ENCODE assay signal across 8 cellular contexts in genomic region chr6:10837009-10837691, GRCh38. TPM values are rescaled to one million over a fixed set of nuclear protein-coding genes. Genes with fewer than 3 reads are reported as not detected.
A peak's percentile ranks its signal among the peaks of the same experiment; 100 is the strongest.
DNase-seq lines count a peak whose midpoint lies in the region; ATAC-seq and TF ChIP-seq lines count a peak whose summit lies in the region.

No MANE protein-coding gene starts in this region.

- DNase-seq in activated CD8-positive, alpha-beta memory T cell treated with anti-CD3 and anti-CD28 coated beads, Interleukin-2, amount 10 ng/mL, durations not matched to agents 7 days and 5 days = no peak
- no peak for DNase-seq in activated CD8-positive, alpha-beta memory T cell treated with anti-CD3 and anti-CD28 coated beads, Interleukin-2, amount 50 U/mL, for 4 hours
- DNase-seq in PC-9 = peak in 1 of 2 experiments; percentile 41
- peak; percentile 70 for DNase-seq in ecto neural progenitor cell (ENCODE audit: low spot score)
- DNase-seq in medulla oblongata (ENCODE audit: extremely low spot score) = peak; percentile 24
- no peak for DNase-seq in NCI-H146 treated with DMSO at 0.1 percent for 48 hours (lab: John Stamatoyannopoulos, UW; ENCODE audit: unreplicated experiment)

- peak overlapping the region; percentile 98 for H2AFZ ChIP-seq in PC-9

- WGBS in urinary bladder = 5% methylated on average over 22 of the region's 22 CpGs

- H3K4me1 ChIP-seq in PC-9 (replicated peaks; ENCODE audit: insufficient read depth) = peaks cover 12% of the 10 kb centered on the region; the same call in 1 of the 2 replicates
- H3K4me1 ChIP-seq in urinary bladder (ENCODE audit: insufficient read depth) = peaks cover 1% of the 10 kb centered on the region

- BruUV-seq in PC-9 (replicated peaks; lab: Mats Ljungman, UMichigan) = no TSS peak

- H3K9me3 Mint-ChIP-seq in activated CD8-positive, alpha-beta memory T cell treated with anti-CD3 and anti-CD28 coated beads, Interleukin-2, amount 10 ng/mL, durations not matched to agents 7 days and 5 days (ENCODE audit: low read depth) = peaks cover 11% of the 10 kb centered on the region

- H3K9me2 ChIP-seq in PC-9 (ENCODE audit: insufficient read depth) = no peaks in the 10 kb centered on the region

- intact Hi-C loops in PC-9 (cut with micrococcal nuclease; ENCODE audit: unreplicated experiment) = no loop called here

- H4K20me1 ChIP-seq in PC-9 (ENCODE audit: insufficient read depth) = no peaks in the 10 kb centered on the region

- no peaks in the 10 kb centered on the region for H3K36me3 ChIP-seq in PC-9 (ENCODE audit: low read depth)
- no peaks in the 10 kb centered on the region for H3K36me3 ChIP-seq in urinary bladder (ENCODE audit: insufficient read depth)

- POLR2A ChIA-PET in PC-9 (lab: Charles Lee; ENCODE audit: unreplicated experiment) = interaction anchor here (0.6 to 0.7 kb wide), 4 partner anchors 35 to 236 kb away, joined by 5 to 21 read pairs (median 8); no protein-coding TSS in a partner anchor

- CTCF ChIA-PET in activated CD8-positive, alpha-beta memory T cell treated with anti-CD3 and anti-CD28 coated beads, Interleukin-2, amount 10 ng/mL, durations not matched to agents 7 days and 5 days (lab: Charles Lee) = interaction anchor here (0.8 to 2.1 kb wide), 3 partner anchors 17 to 35 kb away, joined by 3 to 10 read pairs (median 3); no protein-coding TSS in a partner anchor
- CTCF ChIA-PET in PC-9 (lab: Charles Lee) = interaction anchor here (0.6 to 1.0 kb wide), 2 partner anchors 50 to 138 kb away, joined by 6 read pairs; partner anchors contain the start of gene SYCP2L

- H3K79me2 ChIP-seq in PC-9 (ENCODE audit: low read depth) = no peaks in the 10 kb centered on the region

- peaks cover 31% of the 10 kb centered on the region for H3K4me1 Mint-ChIP-seq in activated CD8-positive, alpha-beta memory T cell treated with anti-CD3 and anti-CD28 coated beads, Interleukin-2, amount 10 ng/mL, durations not matched to agents 7 days and 5 days

- H3K27me3 ChIP-seq in PC-9 (ENCODE audit: insufficient read depth, low read depth) = no peaks in the 10 kb centered on the region

- H3K27ac ChIP-seq in PC-9 (peak overlapping the region; percentile 53; the same call in 1 of the 2 replicates), urinary bladder (ENCODE audit: low read depth) (no peak overlapping the region)

- peak overlapping the region; percentile 65 for H3K27ac Mint-ChIP-seq in activated CD8-positive, alpha-beta memory T cell treated with anti-CD3 and anti-CD28 coated beads, Interleukin-2, amount 10 ng/mL, durations not matched to agents 7 days and 5 days

- TF ChIP-seq CTCF in PC-9 (conservative IDR thresholded peaks at IDR 0.05) = no peak

- peaks cover 34% of the 10 kb centered on the region for H3K27me3 Mint-ChIP-seq in activated CD8-positive, alpha-beta memory T cell treated with anti-CD3 and anti-CD28 coated beads, Interleukin-2, amount 10 ng/mL, durations not matched to agents 7 days and 5 days

- H3K4me3 ChIP-seq in PC-9 = peak overlapping the region; percentile 84
- peak overlapping the region; percentile 47 for H3K4me3 ChIP-seq in urinary bladder (ENCODE audit: low read depth, low read length)

- no peaks in the 10 kb centered on the region for H3K9me3 ChIP-seq in PC-9 (ENCODE audit: insufficient read depth, low read depth)

- peak overlapping the region; percentile 88 for H3K4me2 ChIP-seq in PC-9

- peak overlapping the region; percentile 77 for H3K4me3 Mint-ChIP-seq in activated CD8-positive, alpha-beta memory T cell treated with anti-CD3 and anti-CD28 coated beads, Interleukin-2, amount 10 ng/mL, durations not matched to agents 7 days and 5 days

- peaks cover 13% of the 10 kb centered on the region for H3K36me3 Mint-ChIP-seq in activated CD8-positive, alpha-beta memory T cell treated with anti-CD3 and anti-CD28 coated beads, Interleukin-2, amount 10 ng/mL, durations not matched to agents 7 days and 5 days

- H3F3A ChIP-seq in PC-9 (ENCODE audit: insufficient read depth, low read depth) = peaks cover 5% of the 10 kb centered on the region; the same call in 1 of the 2 replicates

- ATAC-seq in activated CD8-positive, alpha-beta memory T cell treated with anti-CD3 and anti-CD28 coated beads, Interleukin-2, amount 10 ng/mL, durations not matched to agents 7 days and 5 days = no peak
- ATAC-seq in HG03442 (IDR thresholded peaks at IDR 0.05; ENCODE audit: unreplicated experiment) = no peak

RNA-seq across cellular contexts. Expression of gene MAK, which starts 1.2 kb away (rescaled TPM):
- under 1 TPM; 0.26 to 0.82 TPM for total RNA-seq in activated CD8-positive, alpha-beta memory T cell treated with anti-CD3 and anti-CD28 coated beads, Interleukin-2, amount 10 ng/mL, durations not matched to agents 7 days and 5 days
- total RNA-seq in PC-9 (2021) (0.85 and 1.6 TPM in 2 replicates), urinary bladder (0.05 TPM)
- polyA plus RNA-seq in urinary bladder = 0.06 TPM

RNA-seq across cellular contexts. Expression of gene GCM2, which starts 44.7 kb away (rescaled TPM):
- not detected for total RNA-seq in activated CD8-positive, alpha-beta memory T cell treated with anti-CD3 and anti-CD28 coated beads, Interleukin-2, amount 10 ng/mL, durations not matched to agents 7 days and 5 days
- total RNA-seq in PC-9 (2021) = not detected in 2 replicates
- total RNA-seq in urinary bladder = not detected
- polyA plus RNA-seq in urinary bladder = not detected

RNA-seq across cellular contexts. Expression of gene SYCP2L, which starts 49.7 kb away (rescaled TPM):
- under 1 TPM; 0.37 to 0.64 TPM for total RNA-seq in activated CD8-positive, alpha-beta memory T cell treated with anti-CD3 and anti-CD28 coated beads, Interleukin-2, amount 10 ng/mL, durations not matched to agents 7 days and 5 days
- total RNA-seq in PC-9 (2021) (12.6 and 15.7 TPM in 2 replicates), urinary bladder (8.2 TPM)
- polyA plus RNA-seq in urinary bladder = 0.15 TPM

Comparison
In these comparisons a context has a peak if more than half of its experiments do, and no peak if none do; other contexts are left out.
1. DNase-seq: peak in ecto neural progenitor cell (single experiment) and medulla oblongata (single experiment); none in activated CD8-positive, alpha-beta memory T cell treated with anti-CD3 and anti-CD28 coated beads, Interleukin-2, amount 10 ng/mL, durations not matched to agents 7 days and 5 days (single experiment), activated CD8-positive, alpha-beta memory T cell treated with anti-CD3 and anti-CD28 coated beads, Interleukin-2, amount 50 U/mL, for 4 hours (single experiment) and NCI-H146 treated with DMSO at 0.1 percent for 48 hours (single experiment).